ENCODE assay signal across 8 cellular contexts in genomic region chr4:30716158-30716557, GRCh38. TPM values are rescaled to one million over a fixed set of nuclear protein-coding genes. Genes with fewer than 3 reads are reported as not detected.
DNase-seq lines count a peak whose midpoint lies in the region; ATAC-seq, FAIRE-seq and TF ChIP-seq lines count a peak whose summit lies in the region.

No MANE protein-coding gene starts in this region.

- peak overlapping the region; percentile 55 for H3K4me3 ChIP-seq in bronchial epithelial cell (ENCODE audit: low read depth, low read length)

- CTCF ChIA-PET in activated CD4-positive, alpha-beta T cell treated with anti-CD3 and anti-CD28 coated beads, Interleukin-2, amount 10 ng/mL, durations not matched to agents 7 days and 5 days (lab: Charles Lee) = no interaction called here

- peak; percentile 54 for TF ChIP-seq CTCF in bronchial epithelial cell (IDR thresholded peaks at IDR 0.05; ENCODE audit: insufficient read depth, low read length, severe bottlenecking)

- H3K9me3 Mint-ChIP-seq in activated CD4-positive, alpha-beta T cell treated with anti-CD3 and anti-CD28 coated beads, Interleukin-2, amount 10 ng/mL, durations not matched to agents 7 days and 5 days = no peaks in the 10 kb centered on the region

- no peak overlapping the region for H3K27ac Mint-ChIP-seq in activated CD4-positive, alpha-beta T cell treated with anti-CD3 and anti-CD28 coated beads, Interleukin-2, amount 10 ng/mL, durations not matched to agents 7 days and 5 days

- ATAC-seq in HG03354 (IDR thresholded peaks at IDR 0.05; ENCODE audit: poor library complexity, severe bottlenecking, unreplicated experiment) = no peak

- peak overlapping the region; percentile 36 for H3K4me3 Mint-ChIP-seq in activated CD4-positive, alpha-beta T cell treated with anti-CD3 and anti-CD28 coated beads, Interleukin-2, amount 10 ng/mL, durations not matched to agents 7 days and 5 days

- peaks cover 44% of the 10 kb centered on the region for H3K27me3 Mint-ChIP-seq in activated CD4-positive, alpha-beta T cell treated with anti-CD3 and anti-CD28 coated beads, Interleukin-2, amount 10 ng/mL, durations not matched to agents 7 days and 5 days

- H3K27me3 ChIP-seq in bronchial epithelial cell (ENCODE audit: control insufficient read depth, insufficient read depth, low read length) = no peaks in the 10 kb centered on the region

- FAIRE-seq in bronchial epithelial cell (lab: Jason Lieb, UNC) = no peak

- H3K36me3 ChIP-seq in bronchial epithelial cell (ENCODE audit: control insufficient read depth, insufficient read depth, low read length) = no peaks in the 10 kb centered on the region

- POLR2A ChIA-PET in activated CD4-positive, alpha-beta T cell treated with anti-CD3 and anti-CD28 coated beads, Interleukin-2, amount 10 ng/mL, durations not matched to agents 7 days and 5 days (lab: Charles Lee) = no interaction called here

- no peak for DNase-seq in activated CD4-positive, alpha-beta T cell treated with anti-CD3 and anti-CD28 coated beads, Interleukin-2, amount 10 ng/mL, durations not matched to agents 7 days and 5 days
- no peak for DNase-seq in activated CD4-positive, alpha-beta T cell treated with anti-CD3 and anti-CD28 coated beads, Interleukin-2, amount 50 U/mL, for 4 hours
- DNase-seq in NCI-H1694 treated with DMSO at 0.1 percent for 48 hours (lab: John Stamatoyannopoulos, UW) (peak; percentile 28), bronchial epithelial cell (ENCODE audit: low read depth) (peak; percentile 50), midbrain (lab: John Stamatoyannopoulos, UW) (peak; percentile 56), DMS79 treated with DMSO at 0.1 percent for 48 hours (lab: John Stamatoyannopoulos, UW) (no peak)
- no peak for DNase-seq in stimulated activated CD4-positive, alpha-beta T cell treated with anti-CD3 and anti-CD28 coated beads, Interleukin-4, amount 100 ng/mL, for 24 hours

- peaks cover 23% of the 10 kb centered on the region for H3K4me1 Mint-ChIP-seq in activated CD4-positive, alpha-beta T cell treated with anti-CD3 and anti-CD28 coated beads, Interleukin-2, amount 10 ng/mL, durations not matched to agents 7 days and 5 days

- H3K36me3 Mint-ChIP-seq in activated CD4-positive, alpha-beta T cell treated with anti-CD3 and anti-CD28 coated beads, Interleukin-2, amount 10 ng/mL, durations not matched to agents 7 days and 5 days (ENCODE audit: low read depth) = peaks cover 6% of the 10 kb centered on the region

RNA-seq across cellular contexts. Expression of gene PCDH7, which starts 4.0 kb away (rescaled TPM):
- total RNA-seq in activated CD4-positive, alpha-beta T cell treated with anti-CD3 and anti-CD28 coated beads, Interleukin-2, amount 10 ng/mL, durations not matched to agents 7 days and 5 days = not detected
- total RNA-seq in bronchial epithelial cell = 12.1 and 16.4 TPM in 2 replicates

Comparison
In these comparisons a context has a peak if more than half of its experiments do, and no peak if none do; other contexts are left out.
1. DNase-seq: peak in NCI-H1694 treated with DMSO at 0.1 percent for 48 hours (single experiment), bronchial epithelial cell (single experiment) and midbrain (single experiment); none in activated CD4-positive, alpha-beta T cell treated with anti-CD3 and anti-CD28 coated beads, Interleukin-2, amount 10 ng/mL, durations not matched to agents 7 days and 5 days (single experiment), activated CD4-positive, alpha-beta T cell treated with anti-CD3 and anti-CD28 coated beads, Interleukin-2, amount 50 U/mL, for 4 hours (0 of 2), stimulated activated CD4-positive, alpha-beta T cell treated with anti-CD3 and anti-CD28 coated beads, Interleukin-4, amount 100 ng/mL, for 24 hours (single experiment) and DMS79 treated with DMSO at 0.1 percent for 48 hours (single experiment).
2. RNA of gene PCDH7, which starts 4.0 kb away (total RNA-seq): 12.1 to 16.4 TPM in bronchial epithelial cell; not detected in activated CD4-positive, alpha-beta T cell treated with anti-CD3 and anti-CD28 coated beads, Interleukin-2, amount 10 ng/mL, durations not matched to agents 7 days and 5 days; every median in the first group is over 10 times any median in the second.